20 cellular contexts compared by ENCODE assay signal in genomic region chr12:47228802-47229201, GRCh38.
DNase-seq lines count a peak whose midpoint lies in the region; ATAC-seq, FAIRE-seq and TF ChIP-seq lines count a peak whose summit lies in the region.
"Had no signal": no experiment of that assay in that cellular context is flagged by ENCODE, and none has a peak within 500 bp of the region (broad histone marks: within the 10 kb centered on the region; RNA-seq: fewer than 3 reads in every experiment).

No MANE protein-coding gene starts in this region.

- WGBS in A549 (ENCODE audit: missing lambda C conversion rate): 31% methylated on average over 4 of the region's 4 CpGs

- H3K27me3 Mint-ChIP-seq in activated CD8-positive, alpha-beta memory T cell treated with anti-CD3 and anti-CD28 coated beads, Interleukin-2, amount 10 ng/mL, durations not matched to agents 7 days and 5 days: no peaks in the 10 kb centered on the region
- H3K27me3 Mint-ChIP-seq in T-helper 17 cell (no peaks in the 10 kb centered on the region), mesothelial cell of epicardium (ENCODE audit: low read depth) (no peaks in the 10 kb centered on the region)
- H3K27me3 Mint-ChIP-seq: CD4-positive, alpha-beta memory T cell had no signal

- peak overlapping the region; percentile 11 for H3K27ac Mint-ChIP-seq in activated CD8-positive, alpha-beta memory T cell treated with anti-CD3 and anti-CD28 coated beads, Interleukin-2, amount 10 ng/mL, durations not matched to agents 7 days and 5 days
- H3K27ac Mint-ChIP-seq in T-helper 17 cell (peak overlapping the region; percentile 66), mesothelial cell of epicardium (no peak overlapping the region)

- TF ChIP-seq RAD21 in A549 (conservative IDR thresholded peaks at IDR 0.05 in 1 of 2, IDR thresholded peaks at IDR 0.05 in 1 of 2): no peak; a peak in 1 of 5 replicates

- FAIRE-seq in A549 (lab: Jason Lieb, UNC): no peak
- FAIRE-seq: K562 had no signal

- TF ChIP-seq POLR2A in A549 (IDR thresholded peaks at IDR 0.05; ENCODE audit: low read length): no peak

- peak overlapping the region; percentile 80 for H3K4me2 ChIP-seq in A549

- no peak for DNase-seq in activated CD8-positive, alpha-beta memory T cell treated with anti-CD3 and anti-CD28 coated beads, Interleukin-2, amount 10 ng/mL, durations not matched to agents 7 days and 5 days
- DNase-seq in activated CD8-positive, alpha-beta memory T cell treated with anti-CD3 and anti-CD28 coated beads for 24 hours: no peak
- peak in 1 of 2 experiments; percentile 66 for DNase-seq in A549 (ENCODE audit: low read depth in 1 of 2, low spot score in 1 of 2)
- no peak for DNase-seq in T-helper 17 cell
- no peak for DNase-seq in left lobe of liver (ENCODE audit: low spot score)
- no peak for DNase-seq in NCI-H2227 treated with DMSO at 0.1 percent for 48 hours (lab: John Stamatoyannopoulos, UW)
- DNase-seq in mesothelial cell of epicardium (ENCODE audit: low spot score in 2 of 2, unreplicated experiment in 2 of 2): no peak
- no peak for DNase-seq in MV-4-11 (lab: John Stamatoyannopoulos, UW)
- DNase-seq: AML-193; DND-41; GF-D8; NCI-H1048; NCI-H146; NCI-H2081 treated with DMSO at 0.1 percent for 48 hours; NCI-H69; NK-92 treated with Interleukin-12 subunit alpha and Interleukin-12 subunit beta, amount 100 ng/mL, for 24 hours; RPMI8226 had no signal

- H3K27ac ChIP-seq in A549: peak overlapping the region; percentile 91 to 98

- TF ChIP-seq CTCF in A549 (IDR thresholded peaks at IDR 0.05) (no peak), mesothelial cell of epicardium (IDR thresholded peaks at IDR 0.05; ENCODE audit: unreplicated experiment) (no peak)

- H3K9me3 Mint-ChIP-seq in activated CD8-positive, alpha-beta memory T cell treated with anti-CD3 and anti-CD28 coated beads, Interleukin-2, amount 10 ng/mL, durations not matched to agents 7 days and 5 days (ENCODE audit: low read depth): peaks cover 4% of the 10 kb centered on the region
- no peaks in the 10 kb centered on the region for H3K9me3 Mint-ChIP-seq in mesothelial cell of epicardium

- no peak overlapping the region for H3K4me3 ChIP-seq in A549
- H3K4me3 ChIP-seq: K562 had no signal

- POLR2A ChIA-PET in A549 (lab: Yijun Ruan, JAX): interaction anchor here (0.9 to 6.8 kb wide), 4 partner anchors 10 to 196 kb away, joined by 3 to 90 read pairs (median 5); partner anchors contain the start of genes AMIGO2 and PCED1B

- peak; percentile 61 to 62; a peak in 3 of 5 replicates for TF ChIP-seq EP300 in A549 (IDR thresholded peaks at IDR 0.05)

- H3K36me3 Mint-ChIP-seq in activated CD8-positive, alpha-beta memory T cell treated with anti-CD3 and anti-CD28 coated beads, Interleukin-2, amount 10 ng/mL, durations not matched to agents 7 days and 5 days: peaks cover 56% of the 10 kb centered on the region
- H3K36me3 Mint-ChIP-seq in T-helper 17 cell (ENCODE audit: low read depth) (peaks cover 6% of the 10 kb centered on the region), mesothelial cell of epicardium (no peaks in the 10 kb centered on the region)

- H3K4me3 Mint-ChIP-seq in activated CD8-positive, alpha-beta memory T cell treated with anti-CD3 and anti-CD28 coated beads, Interleukin-2, amount 10 ng/mL, durations not matched to agents 7 days and 5 days: no peak overlapping the region
- no peak overlapping the region for H3K4me3 Mint-ChIP-seq in T-helper 17 cell
- no peak overlapping the region for H3K4me3 Mint-ChIP-seq in mesothelial cell of epicardium

- CTCF ChIA-PET in activated CD8-positive, alpha-beta memory T cell treated with anti-CD3 and anti-CD28 coated beads, Interleukin-2, amount 10 ng/mL, durations not matched to agents 7 days and 5 days (lab: Charles Lee): interaction anchor here (1.1 to 1.6 kb wide), 2 partner anchors 10 to 149 kb away, joined by 3 to 6 read pairs; partner anchors contain the start of genes AMIGO2 and PCED1B
- CTCF ChIA-PET in A549 (lab: Yijun Ruan, JAX): interaction anchor here (0.8 to 1.2 kb wide), 2 partner anchors 43 to 169 kb away, joined by 3 to 4 read pairs; no protein-coding TSS in a partner anchor

- 0 out of 3 replicates have a peak, but pooled peaks cover 3% of the 10 kb centered on the region for H3K9me3 ChIP-seq in A549
- no peaks in the 10 kb centered on the region for H3K9me3 ChIP-seq in T-helper 17 cell (ENCODE audit: control insufficient read depth, low read length, poor library complexity, severe bottlenecking)

- peaks cover 67% of the 10 kb centered on the region for H3K4me1 ChIP-seq in A549

- peaks cover 61% of the 10 kb centered on the region for H3K4me1 Mint-ChIP-seq in activated CD8-positive, alpha-beta memory T cell treated with anti-CD3 and anti-CD28 coated beads, Interleukin-2, amount 10 ng/mL, durations not matched to agents 7 days and 5 days
- H3K4me1 Mint-ChIP-seq in T-helper 17 cell (peaks cover 39% of the 10 kb centered on the region), mesothelial cell of epicardium (peaks cover 23% of the 10 kb centered on the region)

- no peak for ATAC-seq in activated CD8-positive, alpha-beta memory T cell treated with anti-CD3 and anti-CD28 coated beads, Interleukin-2, amount 10 ng/mL, durations not matched to agents 7 days and 5 days
- ATAC-seq in A549 (peak in 1 of 2 experiments; percentile 8; a peak in 1 of 6 replicates), T-helper 17 cell (no peak), left lobe of liver (peak; percentile 76)
- ATAC-seq: HCT116 had no signal

TF ChIP-seq in A549, 52 proteins besides CTCF, POLR2A, EP300 and RAD21:
- peak; percentile 11; the same call in 1 of the 3 replicates for TF ChIP-seq SMC3 (IDR thresholded peaks at IDR 0.05)
- no peak for TF ChIP-seq KDM5A (IDR thresholded peaks at IDR 0.05)
- TF ChIP-seq, protein P1, sequence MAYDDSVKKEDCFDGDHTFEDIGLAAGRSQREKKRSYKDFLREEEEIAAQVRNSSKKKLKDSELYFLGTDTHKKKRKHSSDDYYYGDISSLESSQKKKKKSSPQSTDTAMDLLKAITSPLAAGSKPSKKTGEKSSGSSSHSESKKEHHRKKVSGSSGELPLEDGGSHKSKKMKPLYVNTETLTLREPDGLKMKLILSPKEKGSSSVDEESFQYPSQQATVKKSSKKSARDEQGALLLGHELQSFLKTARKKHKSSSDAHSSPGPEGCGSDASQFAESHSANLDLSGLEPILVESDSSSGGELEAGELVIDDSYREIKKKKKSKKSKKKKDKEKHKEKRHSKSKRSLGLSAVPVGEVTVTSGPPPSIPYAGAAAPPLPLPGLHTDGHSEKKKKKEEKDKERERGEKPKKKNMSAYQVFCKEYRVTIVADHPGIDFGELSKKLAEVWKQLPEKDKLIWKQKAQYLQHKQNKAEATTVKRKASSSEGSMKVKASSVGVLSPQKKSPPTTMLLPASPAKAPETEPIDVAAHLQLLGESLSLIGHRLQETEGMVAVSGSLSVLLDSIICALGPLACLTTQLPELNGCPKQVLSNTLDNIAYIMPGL (CRISPR knock-in tag; IDR thresholded peaks at IDR 0.05; ENCODE audit: borderline replicate concordance): no peak
- TF ChIP-seq GATA3 (IDR thresholded peaks at IDR 0.05; ENCODE audit: borderline replicate concordance): peak; percentile 77
- no peak for TF ChIP-seq ZSCAN20 (CRISPR knock-in tag; IDR thresholded peaks at IDR 0.05)
- TF ChIP-seq, protein P2, sequence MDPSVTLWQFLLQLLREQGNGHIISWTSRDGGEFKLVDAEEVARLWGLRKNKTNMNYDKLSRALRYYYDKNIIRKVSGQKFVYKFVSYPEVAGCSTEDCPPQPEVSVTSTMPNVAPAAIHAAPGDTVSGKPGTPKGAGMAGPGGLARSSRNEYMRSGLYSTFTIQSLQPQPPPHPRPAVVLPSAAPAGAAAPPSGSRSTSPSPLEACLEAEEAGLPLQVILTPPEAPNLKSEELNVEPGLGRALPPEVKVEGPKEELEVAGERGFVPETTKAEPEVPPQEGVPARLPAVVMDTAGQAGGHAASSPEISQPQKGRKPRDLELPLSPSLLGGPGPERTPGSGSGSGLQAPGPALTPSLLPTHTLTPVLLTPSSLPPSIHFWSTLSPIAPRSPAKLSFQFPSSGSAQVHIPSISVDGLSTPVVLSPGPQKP (IDR thresholded peaks at IDR 0.05; ENCODE audit: low read depth, low read length): no peak
- peak; percentile 72 to 79 for TF ChIP-seq CEBPB (IDR thresholded peaks at IDR 0.05)
- no peak for TF ChIP-seq FOSL2 (IDR thresholded peaks at IDR 0.05)
- TF ChIP-seq FOSL2 (CRISPR knock-in tag; IDR thresholded peaks at IDR 0.05): 0 out of 2 replicates have a peak, but pooled peaks have one; percentile 3
- TF ChIP-seq RFX5 (IDR thresholded peaks at IDR 0.05): no peak
- peak; percentile 48; the same call in 1 of the 2 replicates for TF ChIP-seq KDM1A (IDR thresholded peaks at IDR 0.05; ENCODE audit: low read depth)
- TF ChIP-seq, protein P3, sequence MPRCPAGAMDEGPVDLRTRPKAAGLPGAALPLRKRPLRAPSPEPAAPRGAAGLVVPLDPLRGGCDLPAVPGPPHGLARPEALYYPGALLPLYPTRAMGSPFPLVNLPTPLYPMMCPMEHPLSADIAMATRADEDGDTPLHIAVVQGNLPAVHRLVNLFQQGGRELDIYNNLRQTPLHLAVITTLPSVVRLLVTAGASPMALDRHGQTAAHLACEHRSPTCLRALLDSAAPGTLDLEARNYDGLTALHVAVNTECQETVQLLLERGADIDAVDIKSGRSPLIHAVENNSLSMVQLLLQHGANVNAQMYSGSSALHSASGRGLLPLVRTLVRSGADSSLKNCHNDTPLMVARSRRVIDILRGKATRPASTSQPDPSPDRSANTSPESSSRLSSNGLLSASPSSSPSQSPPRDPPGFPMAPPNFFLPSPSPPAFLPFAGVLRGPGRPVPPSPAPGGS (IDR thresholded peaks at IDR 0.05): 0 out of 3 replicates have a peak, but pooled peaks have one; percentile 51
- TF ChIP-seq, protein P4, sequence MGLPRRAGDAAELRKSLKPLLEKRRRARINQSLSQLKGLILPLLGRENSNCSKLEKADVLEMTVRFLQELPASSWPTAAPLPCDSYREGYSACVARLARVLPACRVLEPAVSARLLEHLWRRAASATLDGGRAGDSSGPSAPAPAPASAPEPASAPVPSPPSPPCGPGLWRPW (IDR thresholded peaks at IDR 0.05): peak; percentile 14; the same call in 1 of the 2 replicates
TF ChIP-seq in A549: peak in this region for 7.
